In the genomic region with DNA sequence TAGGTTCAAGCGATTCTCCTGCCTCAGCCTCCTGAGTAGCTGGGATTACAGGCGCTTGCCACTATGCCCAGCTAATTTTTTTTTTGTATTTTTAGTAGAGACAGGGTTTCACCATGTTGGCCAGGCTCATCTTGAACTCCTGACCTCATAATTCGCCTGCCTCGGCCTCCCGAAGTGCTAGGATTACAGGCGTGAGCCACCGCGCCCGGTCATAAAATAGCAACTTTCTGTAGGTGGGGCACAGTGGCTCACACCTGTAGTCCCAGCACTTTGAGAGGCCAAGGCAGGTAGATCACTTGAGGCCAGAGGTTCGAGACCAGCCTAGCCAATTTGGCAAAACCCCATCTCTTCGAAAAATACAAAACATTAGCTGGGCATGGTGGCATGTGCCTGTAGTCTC, we compare ENCODE assay signal across 17 cellular contexts. TPM values are rescaled to one million over a fixed set of nuclear protein-coding genes. Genes with fewer than 3 reads are reported as not detected.
DNase-seq lines count a peak whose midpoint lies in the region; ATAC-seq and TF ChIP-seq lines count a peak whose summit lies in the region.
"Not testable (repeated sequence)": the region's sequence is repeated elsewhere in the genome, so short reads cannot be mapped to it uniquely, and the experiment has no call there.
"Had no signal": no experiment of that assay in that cellular context is flagged by ENCODE, and none has a peak within 500 bp of the region (broad histone marks: within the 10 kb centered on the region; RNA-seq: fewer than 3 reads in every experiment).

No MANE protein-coding gene starts in this region.

- not testable (repeated sequence) for H3K27me3 Mint-ChIP-seq in activated CD4-positive, alpha-beta T cell treated with anti-CD3 and anti-CD28 coated beads, Interleukin-2, amount 10 ng/mL, durations not matched to agents 24 days and 14 days

- H3K9ac ChIP-seq in colonic mucosa (ENCODE audit: low read depth in 2 of 2, low read length in 2 of 2): not testable (repeated sequence)

- not testable (repeated sequence) for H3K4me1 Mint-ChIP-seq in activated CD4-positive, alpha-beta T cell treated with anti-CD3 and anti-CD28 coated beads, Interleukin-2, amount 10 ng/mL, durations not matched to agents 24 days and 14 days

- 69 to 82% methylated on average over 7 to 11 of the region's 11 CpGs for WGBS in transverse colon (ENCODE audit: low coverage in 1 of 2), 2 donors

- not testable (repeated sequence) for H3K9me3 Mint-ChIP-seq in activated CD4-positive, alpha-beta T cell treated with anti-CD3 and anti-CD28 coated beads, Interleukin-2, amount 10 ng/mL, durations not matched to agents 24 days and 14 days

- not testable (repeated sequence) for H3K4me3 Mint-ChIP-seq in activated CD4-positive, alpha-beta T cell treated with anti-CD3 and anti-CD28 coated beads, Interleukin-2, amount 10 ng/mL, durations not matched to agents 24 days and 14 days

- ATAC-seq in Right ventricle myocardium inferior: not testable (repeated sequence)
- peak; percentile 65 for ATAC-seq in left colon
- ATAC-seq in mucosa of descending colon: peak; percentile 72

- not testable (repeated sequence) for H3K27ac Mint-ChIP-seq in activated CD4-positive, alpha-beta T cell treated with anti-CD3 and anti-CD28 coated beads, Interleukin-2, amount 10 ng/mL, durations not matched to agents 24 days and 14 days

- not testable (repeated sequence) for H3K4me3 ChIP-seq in colonic mucosa, mucosa of descending colon, transverse colon

- TF ChIP-seq EP300 in transverse colon (IDR thresholded peaks at IDR 0.05; ENCODE audit: low read depth): not testable (repeated sequence)

- H3K27me3 ChIP-seq in colonic mucosa, transverse colon: not testable (repeated sequence)

- H3K36me3 Mint-ChIP-seq in activated CD4-positive, alpha-beta T cell treated with anti-CD3 and anti-CD28 coated beads, Interleukin-2, amount 10 ng/mL, durations not matched to agents 24 days and 14 days (ENCODE audit: low read depth): not testable (repeated sequence)

- intact Hi-C loops in activated CD4-positive, alpha-beta T cell treated with anti-CD3 and anti-CD28 coated beads, Interleukin-2, amount 10 ng/mL, durations not matched to agents 24 days and 14 days (cut with micrococcal nuclease); Right ventricle myocardium inferior (cut with DNase I); left colon (cut with DNase I, micrococcal nuclease); mucosa of descending colon (cut with DNase I, micrococcal nuclease); transverse colon (cut with DNase I; ENCODE audit: low total_unique reads): not testable (repeated sequence)
- intact Hi-C loops in colonic mucosa (cut with DNase I): loop anchor here (10.0 kb wide), 1 partner anchor 178 kb away; no protein-coding TSS in a partner anchor

- TF ChIP-seq CTCF in colonic mucosa (IDR thresholded peaks at IDR 0.05); mucosa of descending colon (IDR thresholded peaks at IDR 0.05); transverse colon (IDR thresholded peaks at IDR 0.05): not testable (repeated sequence)

- not testable (repeated sequence) for H3K36me3 ChIP-seq in colonic mucosa; mucosa of descending colon (ENCODE audit: low read depth); transverse colon

- in situ Hi-C loops in transverse colon (cut with MboI; ENCODE audit: low pct_ligation_motif_present in 1 of 4, low pct_unique_long_range_greater_than_20kb in 1 of 4, low sequenced_read_pairs in 3 of 4): not testable (repeated sequence)

- not testable (repeated sequence) for H3K27ac ChIP-seq in colonic mucosa, transverse colon

- TF ChIP-seq POLR2A in transverse colon (IDR thresholded peaks at IDR 0.05): not testable (repeated sequence)

- H3K4me1 ChIP-seq in colonic mucosa; mucosa of descending colon (ENCODE audit: low read depth): not testable (repeated sequence)
- H3K4me1 ChIP-seq in transverse colon: peaks cover 0 to 26% (median 8%) of the 10 kb centered on the region in 4 donors

- DNase-seq in activated CD4-positive, alpha-beta T cell treated with anti-CD3 and anti-CD28 coated beads, Interleukin-2, amount 10 ng/mL, durations not matched to agents 24 days and 14 days: peak; percentile 29
- DNase-seq in colonic mucosa (peak; percentile 48), Right ventricle myocardium inferior (ENCODE audit: missing footprints) (peak; percentile 59), left colon (peak in 1 of 2 donors; percentile 34), mucosa of descending colon (peak in 2 of 3 donors; percentile 36 to 48), transverse colon (peak; percentile 44)

- H3K9me3 ChIP-seq in colonic mucosa, mucosa of descending colon, transverse colon: not testable (repeated sequence)

RNA-seq across cellular contexts. Expression of gene ATG14, which starts 10.7 kb away (rescaled TPM):
- total RNA-seq in activated CD4-positive, alpha-beta T cell treated with anti-CD3 and anti-CD28 coated beads, Interleukin-2, amount 10 ng/mL, durations not matched to agents 24 days and 14 days: 4.9 and 5.8 TPM in 2 replicates
- total RNA-seq in colonic mucosa: 1 to 10 TPM; 5.4 to 7.2 TPM
- 12.8 TPM for total RNA-seq in Right ventricle myocardium inferior
- total RNA-seq in left colon: 10 to 100 TPM in 1 of 2 donors, 1 to 10 TPM in 1; 6.3 to 10.0 TPM
- total RNA-seq in mucosa of descending colon: 10 to 100 TPM in 2 of 3 donors, 1 to 10 TPM in 1; 8.3 to 15.1 (median 10.8) TPM
- total RNA-seq in transverse colon: 10 to 100 TPM; 11.5 to 24.7 (median 13.4) TPM

RNA-seq across cellular contexts. Expression of gene TBPL2, which starts 18.1 kb away (rescaled TPM):
- not detected in 2 replicates for total RNA-seq in activated CD4-positive, alpha-beta T cell treated with anti-CD3 and anti-CD28 coated beads, Interleukin-2, amount 10 ng/mL, durations not matched to agents 24 days and 14 days
- total RNA-seq in colonic mucosa: under 1 TPM in 1 of 2 donors, not detected in 1; 0.12 TPM
- total RNA-seq in Right ventricle myocardium inferior: not detected
- total RNA-seq in left colon: not detected
- not detected for total RNA-seq in mucosa of descending colon
- not detected for total RNA-seq in transverse colon
- total RNA-seq: A172; A673; B cell; Caco-2; Calu3; CD4-positive, alpha-beta memory T cell; CD4-positive, alpha-beta T cell; CD4-positive, CD25-positive, alpha-beta regulatory T cell; CD8-positive, alpha-beta memory T cell; CD8-positive, alpha-beta T cell; Daoy had no signal
